10 cellular contexts compared by ENCODE assay signal in the genomic region with DNA sequence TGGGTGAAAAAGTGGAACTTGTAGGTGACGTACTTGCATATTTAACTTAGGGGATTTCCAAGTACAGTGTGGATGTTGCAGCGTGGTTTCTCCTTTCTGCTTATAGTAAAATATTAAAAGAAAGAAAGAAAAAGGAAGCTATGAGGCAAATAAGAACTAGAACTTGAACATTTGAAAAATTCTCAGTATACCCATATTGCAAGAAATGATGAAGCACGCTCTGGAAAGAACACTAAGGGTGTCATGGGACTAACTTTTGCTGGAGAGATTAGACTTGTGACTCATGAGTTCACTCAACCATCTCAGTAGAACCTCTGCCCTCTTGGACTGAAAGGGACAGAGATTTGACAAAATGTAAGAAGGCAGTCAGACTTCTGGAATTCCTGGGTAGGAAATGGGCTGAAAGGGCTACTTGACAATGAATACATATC.
A peak's percentile ranks its signal among the peaks of the same experiment; 100 is the strongest.
DNase-seq lines count a peak whose midpoint lies in the region; ATAC-seq and TF ChIP-seq lines count a peak whose summit lies in the region.
"Had no signal": no experiment of that assay in that cellular context is flagged by ENCODE, and none has a peak within 500 bp of the region (broad histone marks: within the 10 kb centered on the region; RNA-seq: fewer than 3 reads in every experiment).

No MANE protein-coding gene starts in this region.

- H3K27ac ChIP-seq in adrenal gland: no peak overlapping the region
- H3K27ac ChIP-seq: tibial artery had no signal

- H3K4me3 ChIP-seq in adrenal gland: no peak overlapping the region
- H3K4me3 ChIP-seq: tibial artery had no signal

- H3K27ac Mint-ChIP-seq in activated CD4-positive, alpha-beta memory T cell treated with anti-CD3 and anti-CD28 coated beads, Interleukin-2, amount 10 ng/mL, durations not matched to agents 7 days and 5 days: no peak overlapping the region
- H3K27ac Mint-ChIP-seq: activated naive CD4-positive, alpha-beta T cell treated with anti-CD3 and anti-CD28 coated beads, Interleukin-2, amount 10 ng/mL, durations not matched to agents 7 days and 5 days had no signal

- no peaks in the 10 kb centered on the region for H3K4me1 ChIP-seq in adrenal gland (replicated peaks in 1 of 2)
- H3K4me1 ChIP-seq: tibial artery had no signal

- H3K9me3 ChIP-seq in adrenal gland (replicated peaks in 1 of 3): no peaks in the 10 kb centered on the region
- H3K9me3 ChIP-seq: tibial artery had no signal

- H3K27me3 ChIP-seq in adrenal gland: no peaks in the 10 kb centered on the region
- H3K27me3 ChIP-seq: tibial artery had no signal

- TF ChIP-seq POLR2A in adrenal gland (IDR thresholded peaks at IDR 0.05): no peak

- H3K27me3 Mint-ChIP-seq in activated CD4-positive, alpha-beta memory T cell treated with anti-CD3 and anti-CD28 coated beads, Interleukin-2, amount 10 ng/mL, durations not matched to agents 7 days and 5 days: no peaks in the 10 kb centered on the region
- H3K27me3 Mint-ChIP-seq: activated naive CD4-positive, alpha-beta T cell treated with anti-CD3 and anti-CD28 coated beads, Interleukin-2, amount 10 ng/mL, durations not matched to agents 7 days and 5 days had no signal

- no peak overlapping the region for H3K4me3 Mint-ChIP-seq in activated CD4-positive, alpha-beta memory T cell treated with anti-CD3 and anti-CD28 coated beads, Interleukin-2, amount 10 ng/mL, durations not matched to agents 7 days and 5 days
- H3K4me3 Mint-ChIP-seq: activated naive CD4-positive, alpha-beta T cell treated with anti-CD3 and anti-CD28 coated beads, Interleukin-2, amount 10 ng/mL, durations not matched to agents 7 days and 5 days had no signal

- peak; percentile 81 for ATAC-seq in GM18519 (IDR thresholded peaks at IDR 0.05; ENCODE audit: low FRiP score, unreplicated experiment)
- peak; percentile 94 for ATAC-seq in HG03558 (IDR thresholded peaks at IDR 0.05; ENCODE audit: extremely low read depth, unreplicated experiment)

- 49 to 81% (median 60%) methylated on average over 3 of the region's 3 CpGs for WGBS in adrenal gland, 4 donors

- H3K36me3 ChIP-seq in adrenal gland (replicated peaks in 1 of 2): no peaks in the 10 kb centered on the region
- H3K36me3 ChIP-seq: tibial artery had no signal

- H3K36me3 Mint-ChIP-seq in activated CD4-positive, alpha-beta memory T cell treated with anti-CD3 and anti-CD28 coated beads, Interleukin-2, amount 10 ng/mL, durations not matched to agents 7 days and 5 days (ENCODE audit: low read depth): no peaks in the 10 kb centered on the region
- H3K36me3 Mint-ChIP-seq: activated naive CD4-positive, alpha-beta T cell treated with anti-CD3 and anti-CD28 coated beads, Interleukin-2, amount 10 ng/mL, durations not matched to agents 7 days and 5 days had no signal

- POLR2A ChIA-PET in activated CD4-positive, alpha-beta memory T cell treated with anti-CD3 and anti-CD28 coated beads, Interleukin-2, amount 10 ng/mL, durations not matched to agents 7 days and 5 days (lab: Charles Lee): no interaction called here

- TF ChIP-seq CTCF in adrenal gland (IDR thresholded peaks at IDR 0.05): no peak

- intact Hi-C loops in adrenal gland (cut with DNase I): no loop called here

- H3K4me1 Mint-ChIP-seq in activated CD4-positive, alpha-beta memory T cell treated with anti-CD3 and anti-CD28 coated beads, Interleukin-2, amount 10 ng/mL, durations not matched to agents 7 days and 5 days: no peaks in the 10 kb centered on the region
- H3K4me1 Mint-ChIP-seq: activated naive CD4-positive, alpha-beta T cell treated with anti-CD3 and anti-CD28 coated beads, Interleukin-2, amount 10 ng/mL, durations not matched to agents 7 days and 5 days had no signal

- CTCF ChIA-PET in activated CD4-positive, alpha-beta memory T cell treated with anti-CD3 and anti-CD28 coated beads, Interleukin-2, amount 10 ng/mL, durations not matched to agents 7 days and 5 days (lab: Charles Lee): no interaction called here

- peak; percentile 17 for DNase-seq in HCEC 1CT
- peak; percentile 79 for DNase-seq in glomerular visceral epithelial cell (ENCODE audit: extremely low spot score)
- DNase-seq in NCI-H146 (lab: John Stamatoyannopoulos, UW): no peak
- DNase-seq in midbrain (lab: John Stamatoyannopoulos, UW): no peak
- DNase-seq in activated CD4-positive, alpha-beta memory T cell treated with anti-CD3 and anti-CD28 coated beads, Interleukin-2, amount 10 ng/mL, durations not matched to agents 7 days and 5 days: no peak
- DNase-seq in adrenal gland: no peak
- DNase-seq: activated naive CD4-positive, alpha-beta T cell treated with anti-CD3 and anti-CD28 coated beads, Interleukin-2, amount 10 ng/mL, durations not matched to agents 7 days and 5 days; tibial artery had no signal

- peaks cover 9% of the 10 kb centered on the region for H3K9me3 Mint-ChIP-seq in activated CD4-positive, alpha-beta memory T cell treated with anti-CD3 and anti-CD28 coated beads, Interleukin-2, amount 10 ng/mL, durations not matched to agents 7 days and 5 days

Comparison
In these comparisons a context has a peak if more than half of its experiments do, and no peak if none do; other contexts are left out.
1. DNase-seq: peak in HCEC 1CT (single experiment) and glomerular visceral epithelial cell (single experiment); none in NCI-H146 (single experiment), midbrain (single experiment), activated CD4-positive, alpha-beta memory T cell treated with anti-CD3 and anti-CD28 coated beads, Interleukin-2, amount 10 ng/mL, durations not matched to agents 7 days and 5 days (single experiment) and adrenal gland (0 of 7).